ENCODE assay signal across 22 cellular contexts in the genomic region with DNA sequence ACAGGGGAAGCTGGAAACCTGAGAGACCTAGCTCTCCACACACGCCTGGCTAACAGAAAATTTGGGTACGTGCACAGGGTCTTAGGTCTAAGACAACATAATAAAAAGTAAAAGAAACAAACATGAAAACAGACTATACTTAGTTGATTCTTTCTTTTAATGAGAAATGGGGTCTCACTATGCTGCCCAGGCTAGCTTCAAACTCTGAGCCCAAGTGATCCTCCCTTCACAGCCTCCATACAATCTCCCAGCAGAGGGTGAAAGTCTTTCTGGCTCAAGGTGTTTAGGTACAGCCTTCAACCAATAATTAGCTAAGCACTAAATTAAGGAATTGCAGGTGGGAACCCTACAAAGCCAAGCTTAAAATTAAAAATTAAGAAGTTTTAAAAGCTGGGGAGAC.
DNase-seq lines count a peak whose midpoint lies in the region; ATAC-seq, FAIRE-seq and TF ChIP-seq lines count a peak whose summit lies in the region.
"Had no signal": no experiment of that assay in that cellular context is flagged by ENCODE, and none has a peak within 500 bp of the region (broad histone marks: within the 10 kb centered on the region; RNA-seq: fewer than 3 reads in every experiment).

No MANE protein-coding gene starts in this region.

- H3K27me3 ChIP-seq in HepG2 (ENCODE audit: control insufficient read depth in 1 of 2, insufficient read depth in 2 of 2, low read length in 2 of 2) (no peaks in the 10 kb centered on the region), right lobe of liver (no peaks in the 10 kb centered on the region), neutrophil (no peaks in the 10 kb centered on the region)
- H3K27me3 ChIP-seq: BLaER1 had no signal

- H3K36me3 ChIP-seq in HepG2 (replicated peaks in 1 of 2; ENCODE audit: control insufficient read depth in 1 of 2, insufficient read depth in 2 of 2, low read length in 2 of 2) (peaks cover 3 to 33% of the 10 kb centered on the region in 2 experiments), right lobe of liver (peaks cover 0 to 9% (median 2%) of the 10 kb centered on the region in 4 donors), neutrophil (peaks cover 5% of the 10 kb centered on the region)

- H3K27ac Mint-ChIP-seq in WTC11, result no peak overlapping the region
- peak overlapping the region; percentile 2 for H3K27ac Mint-ChIP-seq in mesothelial cell of epicardium
- H3K27ac Mint-ChIP-seq: B cell, HFFc6 had no signal

- peaks cover 37% of the 10 kb centered on the region for H3K36me3 Mint-ChIP-seq in WTC11
- peaks cover 50% of the 10 kb centered on the region for H3K36me3 Mint-ChIP-seq in mesothelial cell of epicardium

- DNase-seq in HepG2 (ENCODE audit: low spot score) (no peak), right lobe of liver (no peak), WTC11 (ENCODE audit: low spot score) (no peak), mesothelial cell of epicardium (ENCODE audit: low spot score in 2 of 2, unreplicated experiment in 2 of 2) (no peak), GDM1 (lab: John Stamatoyannopoulos, UW) (no peak), cerebellum (ENCODE audit: low spot score) (no peak)
- DNase-seq: Calu3; CD4-positive, alpha-beta memory T cell; COR-L47; DMS53; DMS79 treated with DMSO at 0.1 percent for 48 hours; GOT3; HFFc6 had no signal

- H4K20me1 ChIP-seq in HepG2 (ENCODE audit: insufficient read depth, low read length), result no peaks in the 10 kb centered on the region

- no peak for TF ChIP-seq CTCF in HepG2 (CRISPR knock-in tag; IDR thresholded peaks at IDR 0.05)
- TF ChIP-seq CTCF in right lobe of liver (IDR thresholded peaks at IDR 0.05), result no peak
- no peak for TF ChIP-seq CTCF in WTC11 (IDR thresholded peaks at IDR 0.05)
- no peak for TF ChIP-seq CTCF in mesothelial cell of epicardium (IDR thresholded peaks at IDR 0.05; ENCODE audit: unreplicated experiment)
- no peak for TF ChIP-seq CTCF in neutrophil (IDR thresholded peaks at IDR 0.05)

- H3K4me3 Mint-ChIP-seq in WTC11 (no peak overlapping the region), mesothelial cell of epicardium (no peak overlapping the region)
- H3K4me3 Mint-ChIP-seq: B cell; CD4-positive, alpha-beta memory T cell; HFFc6 had no signal

- FAIRE-seq in HepG2 (lab: Jason Lieb, UNC), result no peak
- FAIRE-seq: A204.1, GM12892, H54 had no signal

- no peak overlapping the region for H2AFZ ChIP-seq in HepG2 (ENCODE audit: low read length)

- intact Hi-C loops in HepG2 (cut with micrococcal nuclease; ENCODE audit: unreplicated experiment), result no loop called here
- intact Hi-C loops in right lobe of liver (cut with DNase I), result no loop called here

- H3K27me3 Mint-ChIP-seq in WTC11 (ENCODE audit: low read depth) (no peaks in the 10 kb centered on the region), mesothelial cell of epicardium (ENCODE audit: low read depth) (no peaks in the 10 kb centered on the region)
- H3K27me3 Mint-ChIP-seq: B cell; CD4-positive, alpha-beta memory T cell had no signal

- in situ Hi-C loops in HepG2 (cut with HindIII; ENCODE audit: extremely low pct_ligation_motif_present, low pct_unique_long_range_greater_than_20kb), result no loop called here

- H3K4me1 Mint-ChIP-seq in WTC11 (peaks cover 36% of the 10 kb centered on the region), mesothelial cell of epicardium (peaks cover 3% of the 10 kb centered on the region)

- no peak for TF ChIP-seq POLR2A in HepG2 (IDR thresholded peaks at IDR 0.05; ENCODE audit: insufficient read depth in 1 of 2, low read depth in 2 of 2, low read length in 2 of 2)
- TF ChIP-seq POLR2A in right lobe of liver (IDR thresholded peaks at IDR 0.05), result no peak

- 97% methylated on average over 2 of the region's 2 CpGs for WGBS in HepG2 (ENCODE audit: low lambda C conversion rate)
- WGBS in right lobe of liver (ENCODE audit: insufficient coverage, low coverage, low lambda C conversion rate, missing lambda C conversion rate), result 90% methylated on average over 2 of the region's 2 CpGs

- TF ChIP-seq EP300 in HepG2 (IDR thresholded peaks at IDR 0.05; ENCODE audit: low read depth in 2 of 2, low read length in 2 of 2) (no peak), HepG2 (CRISPR knock-in tag; IDR thresholded peaks at IDR 0.05; ENCODE audit: borderline replicate concordance) (no peak)

- H3K9me3 Mint-ChIP-seq in WTC11, result peaks cover 32% of the 10 kb centered on the region
- peaks cover 37% of the 10 kb centered on the region for H3K9me3 Mint-ChIP-seq in mesothelial cell of epicardium

- H3K27ac ChIP-seq in HepG2 (ENCODE audit: extremely low read length, insufficient read depth, low read length) (no peak overlapping the region), right lobe of liver (no peak overlapping the region), neutrophil (peak overlapping the region; percentile 71)
- H3K27ac ChIP-seq: 22Rv1, BLaER1 had no signal

- H3K4me1 ChIP-seq in HepG2 (ENCODE audit: insufficient read depth, low read length), result no peaks in the 10 kb centered on the region
- H3K4me1 ChIP-seq in right lobe of liver, result no peaks in the 10 kb centered on the region
- peaks cover 26 to 29% of the 10 kb centered on the region in 2 experiments for H3K4me1 ChIP-seq in neutrophil (ENCODE audit: control insufficient read depth in 1 of 2, insufficient read depth in 1 of 2, low read depth in 1 of 2, low read length in 1 of 2)

- H3K9me3 ChIP-seq in HepG2 (ENCODE audit: low read length) (peaks cover 14% of the 10 kb centered on the region), right lobe of liver (no peaks in the 10 kb centered on the region), neutrophil (no peaks in the 10 kb centered on the region)
- H3K9me3 ChIP-seq: HAP-1 had no signal

- CTCF ChIA-PET in HepG2 (lab: Yijun Ruan, JAX; ENCODE audit: low intra/inter-chr PET ratio, low total read pairs), result no interaction called here
- CTCF ChIA-PET in WTC11 (lab: Charles Lee), result no interaction called here

- no peak for TF ChIP-seq RAD21 in HepG2 (CRISPR knock-in tag; IDR thresholded peaks at IDR 0.05)

- no peak for ATAC-seq in HepG2
- no peak for ATAC-seq in right lobe of liver
- no peak for ATAC-seq in WTC11
- no peak for ATAC-seq in HG02884 (IDR thresholded peaks at IDR 0.05; ENCODE audit: unreplicated experiment)

- H3K79me2 ChIP-seq in HepG2 (ENCODE audit: insufficient read depth, low read length), result no peaks in the 10 kb centered on the region

- POLR2A ChIA-PET in HepG2 (lab: Yijun Ruan, JAX) (no interaction called here), WTC11 (lab: Charles Lee) (no interaction called here)

- BruUV-seq in HepG2 (replicated peaks; lab: Mats Ljungman, UMichigan), result no TSS peak

- H3K4me2 ChIP-seq in HepG2 (ENCODE audit: low read depth, low read length), result no peak overlapping the region
- H3K4me2 ChIP-seq: BLaER1 had no signal

- H3K9ac ChIP-seq in HepG2 (ENCODE audit: insufficient read depth, low read depth, low read length), result no peak overlapping the region
- H3K9ac ChIP-seq: BLaER1 had no signal

- H3K4me3 ChIP-seq in HepG2 (replicated peaks in 1 of 3; ENCODE audit: insufficient read depth in 1 of 3, low read depth in 2 of 3, low read length in 3 of 3) (no peak overlapping the region), right lobe of liver (no peak overlapping the region), neutrophil (ENCODE audit: low read depth in 1 of 2, low read length in 1 of 2) (no peak overlapping the region)
- H3K4me3 ChIP-seq: BLaER1, HAP-1 had no signal

TF ChIP-seq in HepG2, 621 proteins besides CTCF, POLR2A, EP300 and RAD21 (continues in another document):
- TF ChIP-seq, protein P1, sequence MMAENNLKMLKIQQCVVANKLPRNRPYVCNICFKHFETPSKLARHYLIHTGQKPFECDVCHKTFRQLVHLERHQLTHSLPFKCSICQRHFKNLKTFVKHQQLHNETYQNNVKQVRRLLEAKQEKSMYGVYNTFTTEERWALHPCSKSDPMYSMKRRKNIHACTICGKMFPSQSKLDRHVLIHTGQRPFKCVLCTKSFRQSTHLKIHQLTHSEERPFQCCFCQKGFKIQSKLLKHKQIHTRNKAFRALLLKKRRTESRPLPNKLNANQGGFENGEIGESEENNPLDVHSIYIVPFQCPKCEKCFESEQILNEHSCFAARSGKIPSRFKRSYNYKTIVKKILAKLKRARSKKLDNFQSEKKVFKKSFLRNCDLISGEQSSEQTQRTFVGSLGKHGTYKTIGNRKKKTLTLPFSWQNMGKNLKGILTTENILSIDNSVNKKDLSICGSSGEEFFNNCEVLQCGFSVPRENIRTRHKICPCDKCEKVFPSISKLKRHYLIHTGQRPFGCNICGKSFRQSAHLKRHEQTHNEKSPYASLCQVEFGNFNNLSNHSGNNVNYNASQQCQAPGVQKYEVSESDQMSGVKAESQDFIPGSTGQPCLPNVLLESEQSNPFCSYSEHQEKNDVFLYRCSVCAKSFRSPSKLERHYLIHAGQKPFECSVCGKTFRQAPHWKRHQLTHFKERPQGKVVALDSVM (CRISPR knock-in tag; IDR thresholded peaks at IDR 0.05), result peak; percentile 27; the same call in 1 of the 2 replicates

TF ChIP-seq in WTC11, 78 proteins besides CTCF, POLR2A, EP300 and RAD21:
- no peak for TF ChIP-seq OVOL2 (CRISPR knock-in tag; IDR thresholded peaks at IDR 0.05; ENCODE audit: borderline replicate concordance)
- peak; percentile 91; the same call in 1 of the 2 replicates for TF ChIP-seq ZNF121 (CRISPR knock-in tag; IDR thresholded peaks at IDR 0.05)

Comparison
In these comparisons a context has a peak if more than half of its experiments do, and no peak if none do; other contexts are left out.
1. Of the 50 proteins assayed by ChIP-seq in both HepG2 and WTC11: peak only in HepG2: none; only in WTC11: none; in both: ZNF121; in neither: 49.